ENCODE assay signal across 9 cellular contexts in genomic region chr6:22470454-22471368, GRCh38.
DNase-seq lines count a peak whose midpoint lies in the region; ATAC-seq, FAIRE-seq and TF ChIP-seq lines count a peak whose summit lies in the region.
"Had no signal": no experiment of that assay in that cellular context is flagged by ENCODE, and none has a peak within 500 bp of the region (broad histone marks: within the 10 kb centered on the region; RNA-seq: fewer than 3 reads in every experiment).

No MANE protein-coding gene starts in this region.

- POLR2A ChIA-PET in endothelial cell of umbilical vein (lab: Charles Lee): interaction anchor here (0.6 to 0.7 kb wide), 2 partner anchors 323 to 415 kb away, joined by 3 read pairs; no protein-coding TSS in a partner anchor

- H3K36me3 Mint-ChIP-seq in osteocyte (ENCODE audit: unreplicated experiment): no peaks in the 10 kb centered on the region

- H4K20me1 ChIP-seq in endothelial cell of umbilical vein (replicated peaks; ENCODE audit: control insufficient read depth, extremely low read depth, insufficient read depth, low read length): no peaks in the 10 kb centered on the region

- H3K9me3 ChIP-seq in endothelial cell of umbilical vein (replicated peaks; ENCODE audit: control insufficient read depth, insufficient read depth, low read length): no peaks in the 10 kb centered on the region

- no peaks in the 10 kb centered on the region for H3K36me3 ChIP-seq in endothelial cell of umbilical vein (ENCODE audit: control insufficient read depth in 2 of 2, extremely low read depth in 1 of 2, insufficient read depth in 2 of 2, low read length in 2 of 2)

- dilution Hi-C loops in endothelial cell of umbilical vein (cut with MboI; ENCODE audit: extremely low pct_ligation_motif_present, low sequenced_read_pairs): no loop called here

- H3K9ac ChIP-seq in endothelial cell of umbilical vein (replicated peaks; ENCODE audit: extremely low read depth, insufficient read depth, low read length): peak overlapping the region; percentile 20

- peak; percentile 10 for DNase-seq in DMS79 (lab: John Stamatoyannopoulos, UW)
- peak; percentile 72 to 84 for DNase-seq in NCI-H446 (lab: John Stamatoyannopoulos, UW)
- DNase-seq in endothelial cell of umbilical vein (ENCODE audit: low read depth, low spot score): peak; percentile 98
- DNase-seq in osteocyte (ENCODE audit: extremely low spot score, unreplicated experiment): no peak
- no peak for DNase-seq in activated CD8-positive, alpha-beta memory T cell treated with anti-CD3 and anti-CD28 coated beads, Interleukin-2, amount 50 U/mL, for 4 hours
- DNase-seq: stimulated activated CD4-positive, alpha-beta T cell treated with anti-CD3 and anti-CD28 coated beads, Interleukin-1b, Interleukin-23, amount 100 ng/mL, for 48 hours had no signal

- no TSS peak for BruUV-seq in endothelial cell of umbilical vein (replicated peaks; lab: Mats Ljungman, UMichigan)

- CTCF ChIA-PET in endothelial cell of umbilical vein (lab: Charles Lee): interaction anchor here (0.7 to 1.0 kb wide), 3 partner anchors 9 to 883 kb away, joined by 3 to 4 read pairs (median 3); no protein-coding TSS in a partner anchor

- H3K9me1 ChIP-seq in endothelial cell of umbilical vein (replicated peaks; ENCODE audit: control insufficient read depth, extremely low read depth, insufficient read depth, low read length): no peaks in the 10 kb centered on the region

- H3K27me3 Mint-ChIP-seq in osteocyte (ENCODE audit: unreplicated experiment): no peaks in the 10 kb centered on the region

- H3K4me1 Mint-ChIP-seq in osteocyte (ENCODE audit: unreplicated experiment): peaks cover 46% of the 10 kb centered on the region

- ATAC-seq in HG03025 (IDR thresholded peaks at IDR 0.05; ENCODE audit: low FRiP score, unreplicated experiment) (no peak), GM18498 (IDR thresholded peaks at IDR 0.05; ENCODE audit: unreplicated experiment) (no peak), HG03139 (IDR thresholded peaks at IDR 0.05; ENCODE audit: unreplicated experiment) (no peak)

- no peaks in the 10 kb centered on the region for H3K79me2 ChIP-seq in endothelial cell of umbilical vein (ENCODE audit: control insufficient read depth, insufficient read depth, low read length)

- peak overlapping the region; percentile 56 for H3K27ac ChIP-seq in endothelial cell of umbilical vein (ENCODE audit: insufficient read depth, low read depth, low read length)

- no peak for TF ChIP-seq POLR2A in endothelial cell of umbilical vein (IDR thresholded peaks at IDR 0.05; ENCODE audit: low read depth, low read length)

- no peak overlapping the region for H3K4me3 Mint-ChIP-seq in osteocyte (ENCODE audit: unreplicated experiment)

- no peak overlapping the region for H2AFZ ChIP-seq in endothelial cell of umbilical vein (ENCODE audit: low read depth, low read length)

- TF ChIP-seq CTCF in endothelial cell of umbilical vein (IDR thresholded peaks at IDR 0.05; ENCODE audit: extremely low read depth in 1 of 2, insufficient read depth in 1 of 2, low read depth in 1 of 2, low read length in 2 of 2): no peak
- TF ChIP-seq CTCF in osteocyte (IDR thresholded peaks at IDR 0.05): peak; percentile 56

- peak; percentile 85 for FAIRE-seq in endothelial cell of umbilical vein (lab: Jason Lieb, UNC)

- peak overlapping the region; percentile 81 for H3K27ac Mint-ChIP-seq in osteocyte (ENCODE audit: unreplicated experiment)

- no peaks in the 10 kb centered on the region for H3K27me3 ChIP-seq in endothelial cell of umbilical vein (ENCODE audit: control insufficient read depth in 2 of 2, insufficient read depth in 2 of 2, low read length in 2 of 2)

- peaks cover 5% of the 10 kb centered on the region for H3K9me3 Mint-ChIP-seq in osteocyte (ENCODE audit: unreplicated experiment)

- intact Hi-C loops in endothelial cell of umbilical vein (cut with micrococcal nuclease): loop anchor here (1.0 to 2.0 kb wide), 6 partner anchors 22 to 878 kb away; partner anchors contain the start of gene SOX4

- peaks cover 27% of the 10 kb centered on the region for H3K4me1 ChIP-seq in endothelial cell of umbilical vein (ENCODE audit: control insufficient read depth, extremely low read depth, insufficient read depth, low read length)

- H3K4me2 ChIP-seq in endothelial cell of umbilical vein (ENCODE audit: insufficient read depth, low read length): peak overlapping the region; percentile 65

- H3K4me3 ChIP-seq in endothelial cell of umbilical vein (replicated peaks in 1 of 3; ENCODE audit: insufficient read depth in 1 of 3, low read depth in 1 of 3, low read length in 3 of 3): no peak overlapping the region

TF ChIP-seq in endothelial cell of umbilical vein, 7 proteins besides CTCF, POLR2A, EP300 and RAD21:
- TF ChIP-seq JUN (IDR thresholded peaks at IDR 0.05; ENCODE audit: borderline replicate concordance, insufficient read depth, insufficient read length, low read depth): peak; percentile 43
- no peak for TF ChIP-seq MYC (IDR thresholded peaks at IDR 0.05; ENCODE audit: low read depth, low read length)
- no peak for TF ChIP-seq FOS (IDR thresholded peaks at IDR 0.05; ENCODE audit: borderline replicate concordance, insufficient read depth, low read length)
- TF ChIP-seq POLR2AphosphoS5 (IDR thresholded peaks at IDR 0.05; ENCODE audit: insufficient read depth, low read depth, low read length): peak; percentile 62
- TF ChIP-seq GATA2 (IDR thresholded peaks at IDR 0.05; ENCODE audit: insufficient read depth, insufficient read length, low read depth, low read length): peak; percentile 45
- TF ChIP-seq MAX (IDR thresholded peaks at IDR 0.05; ENCODE audit: insufficient read depth, insufficient read length): no peak
- no peak for TF ChIP-seq EZH2 (IDR thresholded peaks at IDR 0.05; ENCODE audit: borderline replicate concordance, low read depth, low read length, severe bottlenecking)

Comparison
In these comparisons a context has a peak if more than half of its experiments do, and no peak if none do; other contexts are left out.
1. DNase-seq: peak in DMS79 (single experiment), NCI-H446 (2 of 2) and endothelial cell of umbilical vein (single experiment); none in osteocyte (single experiment) and activated CD8-positive, alpha-beta memory T cell treated with anti-CD3 and anti-CD28 coated beads, Interleukin-2, amount 50 U/mL, for 4 hours (single experiment).